ENCODE assay signal across 23 cellular contexts in genomic region chr2:65999103-65999502, GRCh38.
"Had no signal": no experiment of that assay in that cellular context is flagged by ENCODE, and none has a peak within 500 bp of the region (broad histone marks: within the 10 kb centered on the region; RNA-seq: fewer than 3 reads in every experiment).

No MANE protein-coding gene starts in this region.

- H3K4me1 ChIP-seq: gastrocnemius medialis, pancreas, right lobe of liver, suprapubic skin, transverse colon, vagina had no signal

- DNase-seq: cortex of kidney; dorsolateral prefrontal cortex; effector CD4-positive, alpha-beta T cell; foreskin fibroblast; gastrocnemius medialis; head of caudate nucleus; mesenchymal stem cell; mucosa of descending colon; naive B cell; pancreas; right lobe of liver; stimulated activated CD4-positive, alpha-beta T cell treated with anti-CD3 and anti-CD28 coated beads, Interleukin-12 subunit alpha, Interleukin-12 subunit beta, amount 100 ng/mL, for 4 hours; stimulated activated CD4-positive, alpha-beta T cell treated with anti-CD3 and anti-CD28 coated beads, Interleukin-1b, Interleukin-23, amount 100 ng/mL, for 48 hours; stimulated activated CD4-positive, alpha-beta T cell treated with anti-CD3 and anti-CD28 coated beads, Interleukin-4, amount 100 ng/mL, for 1 hour; stimulated activated CD8-positive, alpha-beta memory T cell treated with anti-CD3 and anti-CD28 coated beads, Interleukin-4, amount 100 ng/mL, for 48 hours; stimulated activated naive CD4-positive, alpha-beta T cell; stimulated activated naive CD8-positive, alpha-beta T cell treated with anti-CD3 and anti-CD28 coated beads, Interleukin-15, amount 100 ng/mL, for 72 hours; transverse colon had no signal

- H3K36me3 ChIP-seq: gastrocnemius medialis, neutrophil, pancreas, right lobe of liver, suprapubic skin, transverse colon, vagina had no signal

- ATAC-seq: gastrocnemius medialis; mucosa of descending colon; natural killer cell treated with Interleukin-12 subunit alpha and Interleukin-12 subunit beta and Interleukin-15 and Interleukin-18, amount 100 ng/mL, for 72 hours; pancreas; right lobe of liver; stimulated activated naive CD8-positive, alpha-beta T cell treated with anti-CD3 and anti-CD28 coated beads, Interleukin-15, amount 100 ng/mL, for 72 hours had no signal

- H3K27me3 ChIP-seq: gastrocnemius medialis, neutrophil, pancreas, right lobe of liver, transverse colon, vagina had no signal

- H3K4me3 ChIP-seq: dorsolateral prefrontal cortex, gastrocnemius medialis, mucosa of descending colon, pancreas, right lobe of liver, smooth muscle cell, suprapubic skin, transverse colon, vagina had no signal

- H3K27ac ChIP-seq: dorsolateral prefrontal cortex, gastrocnemius medialis, neutrophil, pancreas, right lobe of liver, suprapubic skin, transverse colon, vagina had no signal

- H3K9me3 ChIP-seq: gastrocnemius medialis, mucosa of descending colon, neutrophil, pancreas, right lobe of liver, suprapubic skin, transverse colon, vagina had no signal
